39 cellular contexts compared by ENCODE assay signal in genomic region chr9:84604223-84604622, GRCh38.
"Had no signal": no experiment of that assay in that cellular context is flagged by ENCODE, and none has a peak within 500 bp of the region (broad histone marks: within the 10 kb centered on the region; RNA-seq: fewer than 3 reads in every experiment).

No MANE protein-coding gene starts in this region.

- ATAC-seq: activated naive CD4-positive, alpha-beta T cell treated with anti-CD3 and anti-CD28 coated beads, Interleukin-2, amount 50 U/mL, for 72 hours; activated naive CD8-positive, alpha-beta T cell treated with anti-CD3 and anti-CD28 coated beads, Interleukin-2, amount 50 U/mL, for 24 hours; activated T-cell treated with anti-CD3 and anti-CD28 coated beads, Interleukin-2, amount 50 U/mL, for 4 hours; activated T-cell treated with anti-CD3 and anti-CD28 coated beads, Interleukin-2, amount 50 U/mL, for 72 hours; activated T-helper 17 cell treated with anti-CD3 and anti-CD28 coated beads, Interleukin-2, amount 50 U/mL, for 72 hours; body of pancreas had no signal

- H3K27me3 Mint-ChIP-seq: activated naive CD4-positive, alpha-beta T cell treated with anti-CD3 and anti-CD28 coated beads, Interleukin-2, amount 50 U/mL, for 24 hours; activated naive CD8-positive, alpha-beta T cell treated with anti-CD3 and anti-CD28 coated beads, Interleukin-2, amount 10 ng/mL, durations not matched to agents 7 days and 5 days; activated T-cell treated with anti-CD3 and anti-CD28 coated beads, Interleukin-2, amount 50 U/mL, for 24 hours; brain had no signal

- H3K4me3 ChIP-seq: adrenal gland, ascending aorta, body of pancreas, breast epithelium, cardiac muscle cell had no signal

- H3K9me3 Mint-ChIP-seq: activated naive CD8-positive, alpha-beta T cell treated with anti-CD3 and anti-CD28 coated beads, Interleukin-2, amount 10 ng/mL, durations not matched to agents 7 days and 5 days; activated T-helper 1 cell treated with anti-CD3 and anti-CD28 coated beads, Interleukin-12 subunit alpha, Interleukin-12 subunit beta, Interleukin-2, Interleukin-4 antibody, amounts not matched to agents 30 ng/mL and 10 ng/mL and 1 ng/mL, durations not matched to agents 14 hours and 24 hours and 36 hours; activated T-helper 2 cell treated with anti-CD3 and anti-CD28 coated beads, Interferon-gamma antibody, Interleukin-2, Interleukin-4, amounts not matched to agents 10 μg/mL and 5 μg/mL and 100 μg/mL, durations not matched to agents 14 hours and 24 hours and 36 hours had no signal

- H3K9me3 ChIP-seq: adrenal gland, ascending aorta, body of pancreas had no signal

- DNase-seq: activated effector memory CD4-positive, alpha-beta T cell treated with anti-CD3 and anti-CD28 coated beads, Interleukin-2, amount 50 U/mL, for 16 hours; activated effector memory CD4-positive, alpha-beta T cell treated with Interleukin-2 at 50 U/mL for 16 hours; activated gamma-delta T cell; activated gamma-delta T cell treated with Interleukin-2 at 50 U/mL for 16 hours; activated naive CD4-positive, alpha-beta T cell; activated naive CD4-positive, alpha-beta T cell treated with anti-CD3 and anti-CD28 coated beads for 36 hours; activated naive CD4-positive, alpha-beta T cell treated with anti-CD3 and anti-CD28 coated beads, Interleukin-2, amount 50 U/mL, for 16 hours; activated naive CD4-positive, alpha-beta T cell treated with Interleukin-2 at 50 U/mL for 16 hours; activated naive CD8-positive, alpha-beta T cell treated with anti-CD3 and anti-CD28 coated beads for 36 hours; activated naive CD8-positive, alpha-beta T cell treated with anti-CD3 and anti-CD28 coated beads, Interleukin-2, amount 10 ng/mL, durations not matched to agents 7 days and 5 days; activated naive CD8-positive, alpha-beta T cell treated with anti-CD3 and anti-CD28 coated beads, Interleukin-2, amount 50 U/mL, for 24 hours; activated T-cell treated with anti-CD3 and anti-CD28 coated beads, Interleukin-2, amount 50 U/mL, for 24 hours; activated T-cell treated with anti-CD3 and anti-CD28 coated beads, Interleukin-2, amount 50 U/mL, for 4 hours; activated T-cell treated with anti-CD3 and anti-CD28 coated beads, Interleukin-2, amount 50 U/mL, for 48 hours; activated T-cell treated with anti-CD3 and anti-CD28 coated beads, Interleukin-2, amount 50 U/mL, for 72 hours; adrenal gland; amniotic stem cell; amygdala; anterior cingulate cortex; aorta; body of pancreas; brain microvascular endothelial cell; caudate nucleus; central memory CD4-positive, alpha-beta T cell; cerebellar nuclear complex had no signal

- H3K4me1 Mint-ChIP-seq: activated naive CD4-positive, alpha-beta T cell treated with anti-CD3 and anti-CD28 coated beads, Interleukin-2, amount 50 U/mL, for 24 hours; activated naive CD8-positive, alpha-beta T cell treated with anti-CD3 and anti-CD28 coated beads for 36 hours; activated naive CD8-positive, alpha-beta T cell treated with anti-CD3 and anti-CD28 coated beads, Interleukin-2, amount 10 ng/mL, durations not matched to agents 7 days and 5 days; activated naive CD8-positive, alpha-beta T cell treated with anti-CD3 and anti-CD28 coated beads, Interleukin-2, amount 50 U/mL, for 24 hours; activated T-helper 17 cell treated with anti-CD3 and anti-CD28 coated beads, Interleukin-2, amount 50 U/mL, for 72 hours; central memory CD8-positive, alpha-beta T cell had no signal

- H3K4me3 Mint-ChIP-seq: activated naive CD4-positive, alpha-beta T cell treated with anti-CD3 and anti-CD28 coated beads for 36 hours; activated naive CD4-positive, alpha-beta T cell treated with anti-CD3 and anti-CD28 coated beads, Interleukin-2, amount 50 U/mL, for 24 hours; activated naive CD8-positive, alpha-beta T cell; activated naive CD8-positive, alpha-beta T cell treated with anti-CD3 and anti-CD28 coated beads for 36 hours; activated naive CD8-positive, alpha-beta T cell treated with anti-CD3 and anti-CD28 coated beads, Interleukin-2, amount 10 ng/mL, durations not matched to agents 7 days and 5 days; activated naive CD8-positive, alpha-beta T cell treated with anti-CD3 and anti-CD28 coated beads, Interleukin-2, amount 50 U/mL, for 24 hours; activated T-cell treated with anti-CD3 and anti-CD28 coated beads, Interleukin-2, amount 50 U/mL, for 24 hours; activated T-cell treated with anti-CD3 and anti-CD28 coated beads, Interleukin-2, amount 50 U/mL, for 4 hours; activated T-cell treated with anti-CD3 and anti-CD28 coated beads, Interleukin-2, amount 50 U/mL, for 72 hours; activated T-helper 1 cell treated with anti-CD3 and anti-CD28 coated beads, Interleukin-12 subunit alpha, Interleukin-12 subunit beta, Interleukin-2, Interleukin-4 antibody, amounts not matched to agents 30 ng/mL and 10 ng/mL and 1 ng/mL, durations not matched to agents 14 hours and 24 hours and 36 hours; activated T-helper 17 cell treated with anti-CD3 and anti-CD28 coated beads, Interleukin-2, amount 50 U/mL, for 72 hours; brain; central memory CD8-positive, alpha-beta T cell had no signal

- H3K27ac Mint-ChIP-seq: activated naive CD4-positive, alpha-beta T cell treated with anti-CD3 and anti-CD28 coated beads for 36 hours; activated naive CD4-positive, alpha-beta T cell treated with anti-CD3 and anti-CD28 coated beads, Interleukin-2, amount 50 U/mL, for 24 hours; activated naive CD4-positive, alpha-beta T cell treated with anti-CD3 and anti-CD28 coated beads, Interleukin-2, amount 50 U/mL, for 72 hours; activated naive CD8-positive, alpha-beta T cell; activated naive CD8-positive, alpha-beta T cell treated with anti-CD3 and anti-CD28 coated beads for 36 hours; activated naive CD8-positive, alpha-beta T cell treated with anti-CD3 and anti-CD28 coated beads, Interleukin-2, amount 10 ng/mL, durations not matched to agents 7 days and 5 days; activated naive CD8-positive, alpha-beta T cell treated with anti-CD3 and anti-CD28 coated beads, Interleukin-2, amount 50 U/mL, for 24 hours; activated T-cell treated with anti-CD3 and anti-CD28 coated beads, Interleukin-2, amount 50 U/mL, for 24 hours; activated T-cell treated with anti-CD3 and anti-CD28 coated beads, Interleukin-2, amount 50 U/mL, for 72 hours; activated T-helper 1 cell treated with anti-CD3 and anti-CD28 coated beads, Interleukin-12 subunit alpha, Interleukin-12 subunit beta, Interleukin-2, Interleukin-4 antibody, amounts not matched to agents 30 ng/mL and 10 ng/mL and 1 ng/mL, durations not matched to agents 14 hours and 24 hours and 36 hours; activated T-helper 17 cell treated with anti-CD3 and anti-CD28 coated beads, Interleukin-2, amount 50 U/mL, for 72 hours; activated T-helper 2 cell treated with anti-CD3 and anti-CD28 coated beads, Interferon-gamma antibody, Interleukin-2, Interleukin-4, amounts not matched to agents 10 μg/mL and 5 μg/mL and 100 μg/mL, durations not matched to agents 14 hours and 24 hours and 36 hours; brain had no signal

- H3K4me1 ChIP-seq: adrenal gland, ascending aorta, body of pancreas, breast epithelium had no signal

- H3K36me3 ChIP-seq: adrenal gland, ascending aorta, brain microvascular endothelial cell, breast epithelium, cardiac muscle cell had no signal

- H3K27ac ChIP-seq: adrenal gland, ascending aorta, body of pancreas, brain microvascular endothelial cell, breast epithelium, cardiac muscle cell had no signal

- H3K36me3 Mint-ChIP-seq: activated naive CD4-positive, alpha-beta T cell treated with anti-CD3 and anti-CD28 coated beads, Interleukin-2, amount 50 U/mL, for 24 hours; activated naive CD4-positive, alpha-beta T cell treated with anti-CD3 and anti-CD28 coated beads, Interleukin-2, amount 50 U/mL, for 72 hours; activated naive CD8-positive, alpha-beta T cell; activated naive CD8-positive, alpha-beta T cell treated with anti-CD3 and anti-CD28 coated beads for 36 hours; activated naive CD8-positive, alpha-beta T cell treated with anti-CD3 and anti-CD28 coated beads, Interleukin-2, amount 10 ng/mL, durations not matched to agents 7 days and 5 days; brain had no signal

- H3K27me3 ChIP-seq: adrenal gland, ascending aorta, body of pancreas, brain microvascular endothelial cell, breast epithelium, cardiac muscle cell had no signal

- FAIRE-seq: astrocyte, bronchial epithelial cell, colon had no signal
